10 cellular contexts compared by ENCODE assay signal in the genomic region with DNA sequence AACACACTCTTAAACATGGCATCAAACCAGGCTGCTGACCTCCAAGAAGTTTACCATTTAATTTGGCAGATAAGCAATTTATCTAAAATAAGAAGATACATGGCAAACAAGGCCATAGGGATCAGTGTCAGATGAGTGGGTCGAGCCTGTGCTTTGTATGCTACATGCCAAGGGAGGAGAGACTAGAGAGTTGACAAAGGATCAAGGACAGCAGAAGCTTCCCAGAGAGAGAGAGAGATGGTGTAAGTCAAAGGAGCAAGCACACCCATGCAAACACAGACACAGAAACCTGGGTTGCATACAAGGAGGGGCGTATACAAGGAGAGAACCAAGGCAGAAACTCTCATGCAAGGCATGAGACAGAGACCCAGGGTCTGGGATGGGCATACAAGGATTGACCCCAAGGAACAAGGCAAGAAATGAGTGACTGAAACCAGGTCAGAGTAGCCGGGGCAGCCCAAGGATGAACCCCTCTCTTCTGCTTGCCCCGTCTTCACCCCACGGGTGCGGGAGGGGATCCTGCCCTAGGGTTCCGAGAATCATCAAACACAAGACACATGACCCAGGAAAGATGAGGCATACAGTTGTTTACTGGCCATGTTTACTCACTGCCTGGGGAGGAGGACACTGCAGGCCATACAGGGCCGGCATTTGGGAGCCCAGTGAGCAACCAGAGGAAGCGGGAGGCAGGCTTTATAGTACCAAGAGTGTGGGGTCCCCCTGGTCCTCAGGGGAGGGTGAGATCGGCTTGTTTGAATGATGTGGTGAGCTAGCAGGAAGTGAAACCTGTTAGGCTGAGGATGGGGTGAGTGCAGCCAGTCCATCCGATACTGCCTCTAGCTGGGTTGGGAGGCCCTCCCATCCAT.
DNase-seq lines count a peak whose midpoint lies in the region; ATAC-seq, FAIRE-seq and TF ChIP-seq lines count a peak whose summit lies in the region.
"Had no signal": no experiment of that assay in that cellular context is flagged by ENCODE, and none has a peak within 500 bp of the region (broad histone marks: within the 10 kb centered on the region; RNA-seq: fewer than 3 reads in every experiment).

No MANE protein-coding gene starts in this region.

- no TSS peak for BruUV-seq in GM12878 (replicated peaks; lab: Mats Ljungman, UMichigan)

- H3K4me3 Mint-ChIP-seq in endodermal cell: no peak overlapping the region
- H3K4me3 Mint-ChIP-seq: activated naive CD8-positive, alpha-beta T cell had no signal

- in situ Hi-C loops in GM12878 (cut with MboI): no loop called here

- no peaks in the 10 kb centered on the region for H4K20me1 ChIP-seq in GM12878 (ENCODE audit: control insufficient read depth, insufficient read depth)

- no peak overlapping the region; the same call in 1 of the 2 replicates for H2AFZ ChIP-seq in GM12878 (ENCODE audit: control insufficient read depth, low read depth, low read length)

- no peaks in the 10 kb centered on the region for H3K4me1 Mint-ChIP-seq in endodermal cell

- no peaks in the 10 kb centered on the region for H3K79me2 ChIP-seq in GM12878 (ENCODE audit: control insufficient read depth, insufficient read depth, low read length)

- H3K27ac ChIP-seq in GM12878 (ENCODE audit: control insufficient read depth, insufficient read depth) (no peak overlapping the region), WERI-Rb-1 (no peak overlapping the region), endodermal cell (ENCODE audit: low read depth, low read length) (no peak overlapping the region)

- CTCF ChIA-PET in GM12878 (lab: Yijun Ruan, JAX): no interaction called here

- no peak for TF ChIP-seq RAD21 in GM12878 (IDR thresholded peaks at IDR 0.05; ENCODE audit: insufficient read depth, low read depth, low read length)

- ATAC-seq in GM18499 (IDR thresholded peaks at IDR 0.05; ENCODE audit: insufficient read depth, unreplicated experiment) (peak; percentile 96), GM21360 (IDR thresholded peaks at IDR 0.05; ENCODE audit: unreplicated experiment) (peak; percentile 98), HG03135 (IDR thresholded peaks at IDR 0.05; ENCODE audit: unreplicated experiment) (peak; percentile 99), GM12878 (peak; percentile 99)
- ATAC-seq: K562 had no signal

- peak overlapping the region; percentile 6; the same call in 1 of the 2 replicates for H3K4me2 ChIP-seq in GM12878 (ENCODE audit: control insufficient read depth, insufficient read depth)

- H3K4me3 ChIP-seq in GM12878: no peak overlapping the region
- H3K4me3 ChIP-seq in WERI-Rb-1 (ENCODE audit: low read depth, low read length): no peak overlapping the region
- H3K4me3 ChIP-seq in endodermal cell (ENCODE audit: low read length): no peak overlapping the region
- H3K4me3 ChIP-seq: K562 had no signal

- SMC1A ChIA-PET in GM12878 (lab: Charles Lee; ENCODE audit: uncharacterized antibody, unreplicated experiment): interaction anchor here (0.6 to 1.8 kb wide), 16 partner anchors 9 to 427 kb away, joined by 3 to 6 read pairs (median 3); no protein-coding TSS in a partner anchor

- POLR2A ChIA-PET in GM12878 (lab: Charles Lee): interaction anchor here (0.7 to 1.3 kb wide), 3 partner anchors 18 to 87 kb away, joined by 3 read pairs; no protein-coding TSS in a partner anchor

- peaks cover 7% of the 10 kb centered on the region; the same call in 2 of the 3 replicates for H3K9me3 ChIP-seq in GM12878 (replicated peaks; ENCODE audit: control insufficient read depth, insufficient read depth, low read length)
- no peaks in the 10 kb centered on the region for H3K9me3 ChIP-seq in WERI-Rb-1 (ENCODE audit: severe bottlenecking)
- H3K9me3 ChIP-seq in endodermal cell (ENCODE audit: control insufficient read depth, low read length): peaks cover 4% of the 10 kb centered on the region

- peak; percentile 62 to 69; a peak in 2 of 4 replicates for TF ChIP-seq EP300 in GM12878 (IDR thresholded peaks at IDR 0.05; ENCODE audit: borderline replicate concordance in 1 of 2, control insufficient read depth in 1 of 2, low read depth in 2 of 2, low read length in 2 of 2)

- H3K27me3 ChIP-seq in GM12878 (replicated peaks in 1 of 2; ENCODE audit: control insufficient read depth in 2 of 2, insufficient read depth in 2 of 2, low read length in 1 of 2) (no peaks in the 10 kb centered on the region), WERI-Rb-1 (ENCODE audit: insufficient read depth, low read depth, severe bottlenecking) (no peaks in the 10 kb centered on the region), endodermal cell (ENCODE audit: control insufficient read depth, insufficient read depth, low read length, poor library complexity, severe bottlenecking) (no peaks in the 10 kb centered on the region)

- no peaks in the 10 kb centered on the region for H3K27me3 Mint-ChIP-seq in endodermal cell (ENCODE audit: insufficient read depth)
- H3K27me3 Mint-ChIP-seq: activated naive CD8-positive, alpha-beta T cell had no signal

- TF ChIP-seq POLR2A in GM12878 (IDR thresholded peaks at IDR 0.05; ENCODE audit: low read depth, low read length): no peak

- H3K36me3 Mint-ChIP-seq in endodermal cell (ENCODE audit: low read depth): no peaks in the 10 kb centered on the region

- no peak overlapping the region for H3K9ac ChIP-seq in GM12878 (ENCODE audit: control insufficient read depth, insufficient read depth, low read length)
- H3K9ac ChIP-seq in endodermal cell (ENCODE audit: extremely low read depth, low read length, poor library complexity, severe bottlenecking): no peak overlapping the region

- no peak for TF ChIP-seq CTCF in GM12878 (IDR thresholded peaks at IDR 0.05 in 2 of 3, conservative IDR thresholded peaks at IDR 0.05 in 1 of 3; ENCODE audit: control insufficient read depth in 2 of 3, extremely low read depth in 1 of 3, insufficient read depth in 1 of 3, low read depth in 3 of 3, low read length in 3 of 3)
- TF ChIP-seq CTCF in WERI-Rb-1 (IDR thresholded peaks at IDR 0.05; ENCODE audit: low read depth, low read length): no peak
- no peak for TF ChIP-seq CTCF in endodermal cell (conservative IDR thresholded peaks at IDR 0.05)

- WGBS in GM12878 (ENCODE audit: insufficient coverage, insufficient replicate concordance, low lambda C conversion rate, missing lambda C conversion rate): 42% methylated on average over 11 of the region's 11 CpGs
- 92 to 93% methylated on average over 6 to 11 of the region's 11 CpGs for WGBS in endodermal cell (ENCODE audit: insufficient coverage in 1 of 2, insufficient read length in 1 of 2), 2 experiments

- RAD21 ChIA-PET in GM12878 (lab: Charles Lee; ENCODE audit: unreplicated experiment): interaction anchor here (0.6 to 1.6 kb wide), 12 partner anchors 16 to 585 kb away, joined by 3 to 5 read pairs (median 4); partner anchors contain the start of gene ID2

- H3K4me1 ChIP-seq in GM12878 (ENCODE audit: control insufficient read depth, insufficient read depth, low read length): peaks cover 9% of the 10 kb centered on the region
- H3K4me1 ChIP-seq in endodermal cell (ENCODE audit: control insufficient read depth, insufficient read depth, low read length): no peaks in the 10 kb centered on the region

- peak; percentile 71 for FAIRE-seq in GM12878 (lab: Jason Lieb, UNC)
- FAIRE-seq: K562 had no signal

- intact Hi-C loops in GM12878 (cut with micrococcal nuclease; ENCODE audit: unreplicated experiment): no loop called here

- H3K36me3 ChIP-seq in GM12878 (ENCODE audit: control insufficient read depth in 2 of 2, insufficient read depth in 2 of 2, low read length in 1 of 2): no peaks in the 10 kb centered on the region
- H3K36me3 ChIP-seq in WERI-Rb-1: no peaks in the 10 kb centered on the region
- H3K36me3 ChIP-seq in endodermal cell (ENCODE audit: control insufficient read depth, insufficient read depth, low read length): no peaks in the 10 kb centered on the region

- DNase-seq in GM12878 (ENCODE audit: low read depth, low spot score) (peak; percentile 45), WERI-Rb-1 (no peak), endodermal cell (no peak), NCI-H2107 treated with DMSO at 0.1 percent for 48 hours (lab: John Stamatoyannopoulos, UW; ENCODE audit: unreplicated experiment) (no peak), HK-2 (ENCODE audit: unreplicated experiment) (no peak)

- no peak overlapping the region for H3K27ac Mint-ChIP-seq in endodermal cell

- peaks cover under 1% of the 10 kb centered on the region for H3K9me3 Mint-ChIP-seq in endodermal cell

TF ChIP-seq in GM12878, 131 proteins besides CTCF, POLR2A, EP300 and RAD21 (continues in another document):
- TF ChIP-seq, protein P1, sequence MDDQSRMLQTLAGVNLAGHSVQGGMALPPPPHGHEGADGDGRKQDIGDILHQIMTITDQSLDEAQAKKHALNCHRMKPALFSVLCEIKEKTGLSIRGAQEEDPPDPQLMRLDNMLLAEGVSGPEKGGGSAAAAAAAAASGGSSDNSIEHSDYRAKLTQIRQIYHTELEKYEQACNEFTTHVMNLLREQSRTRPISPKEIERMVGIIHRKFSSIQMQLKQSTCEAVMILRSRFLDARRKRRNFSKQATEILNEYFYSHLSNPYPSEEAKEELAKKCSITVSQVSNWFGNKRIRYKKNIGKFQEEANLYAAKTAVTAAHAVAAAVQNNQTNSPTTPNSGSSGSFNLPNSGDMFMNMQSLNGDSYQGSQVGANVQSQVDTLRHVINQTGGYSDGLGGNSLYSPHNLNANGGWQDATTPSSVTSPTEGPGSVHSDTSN (IDR thresholded peaks at IDR 0.05; ENCODE audit: insufficient replicate concordance, low read depth, low read length): no peak
- TF ChIP-seq POLR2AphosphoS5 (IDR thresholded peaks at IDR 0.05; ENCODE audit: low read length) (no peak), RELA (IDR thresholded peaks at IDR 0.05; ENCODE audit: borderline replicate concordance, partially characterized antibody) (no peak), MEF2B (IDR thresholded peaks at IDR 0.05; ENCODE audit: partially characterized antibody, poor library complexity, severe bottlenecking) (peak; percentile 82), MYB (IDR thresholded peaks at IDR 0.05; ENCODE audit: borderline replicate concordance, low read depth, low read length) (no peak), E4F1 (IDR thresholded peaks at IDR 0.05; ENCODE audit: borderline replicate concordance, partially characterized antibody) (no peak)
